Comparison of ENCODE assay signal across 1 cellular context in genomic region chr10:63885159-63885558, GRCh38.
TF ChIP-seq lines count a peak whose summit lies in the region.

No MANE protein-coding gene starts in this region.

TF ChIP-seq in WTC11, 78 proteins besides CTCF, POLR2A, EP300 and RAD21 (continued from another document):
- TF ChIP-seq PRDM15 (CRISPR knock-in tag; IDR thresholded peaks at IDR 0.05) (no peak), E2F1 (CRISPR knock-in tag; IDR thresholded peaks at IDR 0.05) (no peak), ZNF671 (CRISPR knock-in tag; IDR thresholded peaks at IDR 0.05) (no peak), TEAD1 (CRISPR knock-in tag; IDR thresholded peaks at IDR 0.05) (no peak), IRF2 (CRISPR knock-in tag; IDR thresholded peaks at IDR 0.05; ENCODE audit: borderline replicate concordance, low read depth) (no peak), ERG (CRISPR knock-in tag; IDR thresholded peaks at IDR 0.05) (no peak), TCF7 (CRISPR knock-in tag; IDR thresholded peaks at IDR 0.05; ENCODE audit: low read depth) (no peak), OVOL2 (CRISPR knock-in tag; IDR thresholded peaks at IDR 0.05; ENCODE audit: borderline replicate concordance) (no peak), NFE2L1 (CRISPR knock-in tag; IDR thresholded peaks at IDR 0.05) (no peak), ZBTB43 (CRISPR knock-in tag; IDR thresholded peaks at IDR 0.05) (no peak), E2F4 (CRISPR knock-in tag; IDR thresholded peaks at IDR 0.05; ENCODE audit: borderline replicate concordance, low read depth) (no peak), E2F5 (CRISPR knock-in tag; IDR thresholded peaks at IDR 0.05) (no peak), JUN (CRISPR knock-in tag; IDR thresholded peaks at IDR 0.05) (no peak), SOX15 (CRISPR knock-in tag; IDR thresholded peaks at IDR 0.05) (no peak), SMAD4 (CRISPR knock-in tag; IDR thresholded peaks at IDR 0.05) (no peak)
